ENCODE assay signal across 1 cellular context in genomic region chr6:110491299-110491643, GRCh38.
TF ChIP-seq lines count a peak whose summit lies in the region.

No MANE protein-coding gene starts in this region.

TF ChIP-seq in GM23338, 12 proteins besides CTCF, POLR2A, EP300 and RAD21:
- no peak for TF ChIP-seq ZNF462 (CRISPR knock-in tag; IDR thresholded peaks at IDR 0.05)
- no peak for TF ChIP-seq CREB1 (CRISPR knock-in tag; IDR thresholded peaks at IDR 0.05; ENCODE audit: low read depth)
- no peak for TF ChIP-seq EZH2 (IDR thresholded peaks at IDR 0.05; ENCODE audit: low read depth, unreplicated experiment)
- no peak for TF ChIP-seq NANOG (IDR thresholded peaks at IDR 0.05; ENCODE audit: borderline replicate concordance)
